ENCODE assay signal across 7 cellular contexts in genomic region chr1:111769517-111770146, GRCh38. TPM values are rescaled to one million over a fixed set of nuclear protein-coding genes. Genes with fewer than 3 reads are reported as not detected.
DNase-seq lines count a peak whose midpoint lies in the region; ATAC-seq, FAIRE-seq and TF ChIP-seq lines count a peak whose summit lies in the region.

No MANE protein-coding gene starts in this region.

- H3K36me3 ChIP-seq in GM06990 (ENCODE audit: control insufficient read depth, insufficient read depth, low read length) (peaks cover 8% of the 10 kb centered on the region), Loucy (ENCODE audit: insufficient read depth, low read length) (peaks cover 34% of the 10 kb centered on the region; the same call in 1 of the 2 replicates), SK-N-MC (ENCODE audit: insufficient read depth, low read length) (peaks cover 32% of the 10 kb centered on the region), brain microvascular endothelial cell (replicated peaks) (peaks cover 12% of the 10 kb centered on the region), keratinocyte (ENCODE audit: control insufficient read depth in 2 of 2, extremely low read depth in 1 of 2, insufficient read depth in 2 of 2, low read length in 2 of 2) (peaks cover 7 to 13% of the 10 kb centered on the region in 2 experiments)

- dilution Hi-C loops in keratinocyte (cut with MboI; ENCODE audit: extremely low pct_ligation_motif_present, low sequenced_read_pairs) = no loop called here

- no peak overlapping the region for H2AFZ ChIP-seq in Loucy (ENCODE audit: low read length)
- no peak overlapping the region for H2AFZ ChIP-seq in keratinocyte (ENCODE audit: control insufficient read depth, low read length)

- no peaks in the 10 kb centered on the region for H3K9me1 ChIP-seq in keratinocyte (ENCODE audit: control insufficient read depth, extremely low read depth, insufficient read depth, low read length)

- H3K4me1 ChIP-seq in Loucy (ENCODE audit: insufficient read depth, low read length, poor library complexity, severe bottlenecking) (no peaks in the 10 kb centered on the region), keratinocyte (ENCODE audit: control insufficient read depth, extremely low read depth, insufficient read depth, low read length) (no peaks in the 10 kb centered on the region)

- H3F3A ChIP-seq in Loucy (ENCODE audit: low read depth) = no peaks in the 10 kb centered on the region

- peak; percentile 63 for TF ChIP-seq CTCF in GM06990 (IDR thresholded peaks at IDR 0.05; ENCODE audit: insufficient read depth, low read length, poor library complexity, severe bottlenecking)
- peak; percentile 93 for TF ChIP-seq CTCF in Loucy (conservative IDR thresholded peaks at IDR 0.05; ENCODE audit: low read length)
- TF ChIP-seq CTCF in brain microvascular endothelial cell (IDR thresholded peaks at IDR 0.05; ENCODE audit: low read depth, low read length, missing control alignments) = peak; percentile 69
- TF ChIP-seq CTCF in keratinocyte (optimal IDR thresholded peaks at IDR 0.05 in 1 of 3, IDR thresholded peaks at IDR 0.05 in 1 of 3, conservative IDR thresholded peaks at IDR 0.05 in 1 of 3; ENCODE audit: extremely low read depth in 1 of 3, insufficient read depth in 2 of 3, low read length in 3 of 3) = peak; percentile 44 to 77 (median 48)

- ATAC-seq in GM19455 (IDR thresholded peaks at IDR 0.05; ENCODE audit: unreplicated experiment) = no peak

- H3K4me2 ChIP-seq in Loucy (ENCODE audit: low read depth, low read length, poor library complexity, severe bottlenecking) (no peak overlapping the region), keratinocyte (ENCODE audit: control insufficient read depth, extremely low read depth, insufficient read depth, low read depth, low read length) (no peak overlapping the region)

- no peaks in the 10 kb centered on the region for H3K9me3 ChIP-seq in Loucy (ENCODE audit: insufficient read depth, low read depth, low read length)
- no peaks in the 10 kb centered on the region for H3K9me3 ChIP-seq in SK-N-MC (ENCODE audit: low read depth, low read length)
- no peaks in the 10 kb centered on the region for H3K9me3 ChIP-seq in keratinocyte (ENCODE audit: control insufficient read depth, low read depth, low read length)

- H3K9me2 ChIP-seq in Loucy (replicated peaks; ENCODE audit: low read depth, low read length) = no peaks in the 10 kb centered on the region

- DNase-seq in GM06990 (ENCODE audit: extremely low read depth, insufficient read length) (no peak), SK-N-MC (ENCODE audit: low read depth, low spot score) (peak; percentile 22), brain microvascular endothelial cell (peak; percentile 50), keratinocyte (ENCODE audit: low read depth, low spot score) (no peak)
- peak in 2 of 3 experiments; percentile 7 to 34 for DNase-seq in stimulated activated CD4-positive, alpha-beta T cell treated with anti-CD3 and anti-CD28 coated beads, TNF-alpha, amount 100 ng/mL, for 4 hours (ENCODE audit: low read depth in 3 of 3)

- H3K27ac ChIP-seq in SK-N-MC (no peak overlapping the region), brain microvascular endothelial cell (no peak overlapping the region), keratinocyte (ENCODE audit: control insufficient read depth, insufficient read depth, low read length) (no peak overlapping the region)

- in situ Hi-C loops in brain microvascular endothelial cell (cut with HindIII; ENCODE audit: low pct_ligation_motif_present, low sequenced_read_pairs) = no loop called here

- H3K27me3 ChIP-seq in GM06990 (replicated peaks; ENCODE audit: control insufficient read depth, insufficient read depth, low read length) (no peaks in the 10 kb centered on the region), Loucy (ENCODE audit: insufficient read depth, low read length, poor library complexity, severe bottlenecking) (no peaks in the 10 kb centered on the region), brain microvascular endothelial cell (replicated peaks) (no peaks in the 10 kb centered on the region), keratinocyte (ENCODE audit: control insufficient read depth, extremely low read depth, insufficient read depth, low read length) (no peaks in the 10 kb centered on the region)

- FAIRE-seq in keratinocyte (lab: Jason Lieb, UNC) = peak; percentile 70

- H3K9ac ChIP-seq in Loucy (ENCODE audit: low read depth, low read length, poor library complexity, severe bottlenecking) (no peak overlapping the region), SK-N-MC (ENCODE audit: insufficient read length) (no peak overlapping the region), keratinocyte (ENCODE audit: control insufficient read depth, extremely low read depth, insufficient read depth, low read length) (no peak overlapping the region)

- H4K20me1 ChIP-seq in Loucy (ENCODE audit: insufficient read depth, low read length, poor library complexity, severe bottlenecking) (peaks cover 7% of the 10 kb centered on the region), keratinocyte (ENCODE audit: control insufficient read depth, extremely low read depth, insufficient read depth, low read length) (no peaks in the 10 kb centered on the region)

- 0 out of 2 replicates have a peak, but pooled peaks cover 2% of the 10 kb centered on the region for H3K79me2 ChIP-seq in Loucy (ENCODE audit: insufficient read depth, low read length)
- H3K79me2 ChIP-seq in keratinocyte (ENCODE audit: control insufficient read depth, insufficient read depth, low read length) = no peaks in the 10 kb centered on the region

- no peak overlapping the region for H3K4me3 ChIP-seq in GM06990 (replicated peaks; ENCODE audit: low read depth, low read length)
- H3K4me3 ChIP-seq in Loucy (ENCODE audit: low read length, poor library complexity, severe bottlenecking) = no peak overlapping the region
- H3K4me3 ChIP-seq in SK-N-MC = no peak overlapping the region
- no peak overlapping the region for H3K4me3 ChIP-seq in brain microvascular endothelial cell (ENCODE audit: low read depth, low read length)
- no peak overlapping the region for H3K4me3 ChIP-seq in keratinocyte (ENCODE audit: control insufficient read depth in 2 of 3, extremely low read depth in 1 of 3, insufficient read depth in 2 of 3, low read depth in 1 of 3, low read length in 3 of 3)

RNA-seq across cellular contexts. Expression of gene DDX20, which starts 13.9 kb away (rescaled TPM):
- 9.6 to 14.8 TPM (median 11.6 TPM) in 3 replicates for polyA plus RNA-seq in keratinocyte
- 5.7 TPM for polyA plus RNA-seq in keratinocyte (2011; ENCODE audit: low read depth)
- 6.6 and 13.6 TPM in 2 replicates for polyA plus RNA-seq in keratinocyte (2011; cell fraction: cytosol; rRNA removed)
- polyA plus RNA-seq in keratinocyte (2011; cell fraction: nucleus; rRNA removed) = 12.8 and 17.8 TPM in 2 replicates
- polyA plus RNA-seq in keratinocyte (2012; ENCODE audit: low replicate concordance) = 6.2 and 10.7 TPM in 2 replicates
- polyA minus RNA-seq in keratinocyte = 3.6 to 15.5 TPM (median 9.4 TPM) in 3 replicates
- 11.5 TPM for polyA minus RNA-seq in keratinocyte (2011; cell fraction: cytosol; rRNA and poly(A)+ RNA removed)
- polyA minus RNA-seq in keratinocyte (2011; cell fraction: nucleus; rRNA and poly(A)+ RNA removed) = 10.6 and 13.3 TPM in 2 replicates

RNA-seq across cellular contexts. Expression of gene INKA2, which starts 30.4 kb away (rescaled TPM):
- 1.8 to 2.8 TPM (median 2.7 TPM) in 3 replicates for polyA plus RNA-seq in keratinocyte
- polyA plus RNA-seq in keratinocyte (2011; ENCODE audit: low read depth) = 1.2 TPM
- polyA plus RNA-seq in keratinocyte (2011; cell fraction: cytosol; rRNA removed) = 1.7 and 2.0 TPM in 2 replicates
- 4.0 and 5.1 TPM in 2 replicates for polyA plus RNA-seq in keratinocyte (2011; cell fraction: nucleus; rRNA removed)
- 1.8 and 2.2 TPM in 2 replicates for polyA plus RNA-seq in keratinocyte (2012; ENCODE audit: low replicate concordance)
- polyA minus RNA-seq in keratinocyte = 0.93 to 6.4 TPM in 2 of 3 replicates, not detected in the other
- 1.9 TPM for polyA minus RNA-seq in keratinocyte (2011; cell fraction: cytosol; rRNA and poly(A)+ RNA removed)
- 1.8 and 3.2 TPM in 2 replicates for polyA minus RNA-seq in keratinocyte (2011; cell fraction: nucleus; rRNA and poly(A)+ RNA removed)

Comparison
In these comparisons a context has a peak if more than half of its experiments do, and no peak if none do; other contexts are left out.
1. DNase-seq: peak in SK-N-MC (single experiment), brain microvascular endothelial cell (single experiment) and stimulated activated CD4-positive, alpha-beta T cell treated with anti-CD3 and anti-CD28 coated beads, TNF-alpha, amount 100 ng/mL, for 4 hours (2 of 3); none in GM06990 (single experiment) and keratinocyte (single experiment).
2. Peak in every context shown above with its lines, with median percentiles within 50 percentile points of each other: CTCF ChIP-seq.